Comparison of ENCODE assay signal across 31 cellular contexts in the genomic region with DNA sequence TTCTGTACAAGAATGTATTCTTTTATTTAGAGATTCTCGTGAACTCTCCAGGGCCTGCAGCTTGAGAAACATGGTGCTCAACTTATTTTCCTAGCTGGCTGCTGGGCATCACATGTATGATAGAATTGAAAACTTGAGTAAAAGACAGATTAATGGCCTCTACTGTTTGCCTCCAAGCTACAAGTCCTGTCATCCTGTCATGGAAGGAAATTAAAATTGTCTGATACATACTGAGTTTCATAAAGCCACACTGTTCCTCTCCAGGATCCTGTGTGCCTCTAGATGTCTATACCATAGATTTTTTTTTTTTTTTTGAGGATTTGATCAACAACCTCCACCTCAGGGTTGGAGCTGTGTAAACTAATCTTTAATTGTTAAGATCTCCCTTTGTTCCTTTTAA.
"Had no signal": no experiment of that assay in that cellular context is flagged by ENCODE, and none has a peak within 500 bp of the region (broad histone marks: within the 10 kb centered on the region; RNA-seq: fewer than 3 reads in every experiment).

No MANE protein-coding gene starts in this region.

- H3K36me3 Mint-ChIP-seq: natural killer cell; neural progenitor cell; stimulated activated memory B cell treated with anti-CD40 and anti-IgM and Interleukin-4, amounts not matched to agents 10 μg/mL and 1 μg/mL and 100 μg/mL, for 72 hours; type B pancreatic cell had no signal

- ATAC-seq: naive thymus-derived CD4-positive, alpha-beta T cell; natural killer cell; psoas muscle; right cardiac atrium; right lobe of liver; stimulated activated memory B cell treated with anti-CD40 and anti-IgM and Interleukin-4, amounts not matched to agents 10 μg/mL and 1 μg/mL and 100 μg/mL, for 72 hours; stimulated activated naive CD8-positive, alpha-beta T cell treated with anti-CD3 and anti-CD28 coated beads, Interleukin-15, amount 100 ng/mL, for 72 hours; stimulated activated naive CD8-positive, alpha-beta T cell treated with anti-CD3 and anti-CD28 coated beads, Interleukin-15, Interleukin-2, amounts not matched to agents 100 U/mL and 50 U/mL, for 24 hours; upper lobe of right lung had no signal

- H3K27ac ChIP-seq: neural progenitor cell, ovary, parathyroid adenoma, psoas muscle, right lobe of liver, sigmoid colon, suprapubic skin, testis, tibial artery, transverse colon, upper lobe of right lung, uterus had no signal

- DNase-seq: naive thymus-derived CD4-positive, alpha-beta T cell; natural killer cell; nephron progenitor cell; occipital lobe; ovary; posterior cingulate gyrus; psoas muscle; right cardiac atrium; right lobe of liver; sigmoid colon; small intestine; stimulated activated CD4-positive, alpha-beta T cell treated with anti-CD3 and anti-CD28 coated beads, Interleukin-15, amount 100 ng/mL, for 24 hours; stimulated activated CD4-positive, alpha-beta T cell treated with anti-CD3 and anti-CD28 coated beads, Interleukin-2, amount 100 ng/mL, for 24 hours; stimulated activated CD4-positive, alpha-beta T cell treated with anti-CD3 and anti-CD28 coated beads, Interleukin-2, amount 100 ng/mL, for 48 hours; stimulated activated CD4-positive, alpha-beta T cell treated with anti-CD3 and anti-CD28 coated beads, Interleukin-4, amount 100 ng/mL, for 24 hours; stimulated activated CD8-positive, alpha-beta memory T cell treated with anti-CD3 and anti-CD28 coated beads, Interleukin-4, amount 100 ng/mL, for 48 hours; stimulated activated naive CD4-positive, alpha-beta T cell; stimulated activated naive CD8-positive, alpha-beta T cell treated with anti-CD3 and anti-CD28 coated beads, Interleukin-15, amount 100 ng/mL, for 72 hours; stimulated activated naive CD8-positive, alpha-beta T cell treated with anti-CD3 and anti-CD28 coated beads, Interleukin-15, Interleukin-2, amounts not matched to agents 100 U/mL and 50 U/mL, for 24 hours; substantia nigra; testis; tibial artery; transverse colon; upper lobe of right lung; uterus had no signal

- H3K9ac ChIP-seq: neural progenitor cell, parathyroid adenoma had no signal

- H3K4me3 Mint-ChIP-seq: naive thymus-derived CD4-positive, alpha-beta T cell; natural killer cell; nephron progenitor cell; neural progenitor cell; stimulated activated memory B cell treated with anti-CD40 and anti-IgM and Interleukin-4, amounts not matched to agents 10 μg/mL and 1 μg/mL and 100 μg/mL, for 72 hours; stimulated activated naive CD8-positive, alpha-beta T cell treated with anti-CD3 and anti-CD28 coated beads, Interleukin-15, amount 100 ng/mL, for 72 hours; type B pancreatic cell had no signal

- H3K9me3 Mint-ChIP-seq: nephron progenitor cell; stimulated activated memory B cell treated with anti-CD40 and anti-IgM and Interleukin-4, amounts not matched to agents 10 μg/mL and 1 μg/mL and 100 μg/mL, for 72 hours had no signal

- H3K36me3 ChIP-seq: neural progenitor cell, ovary, right lobe of liver, sigmoid colon, suprapubic skin, tibial artery, transverse colon, upper lobe of right lung, uterus had no signal

- H3K4me3 ChIP-seq: neural progenitor cell, ovary, psoas muscle, right lobe of liver, sigmoid colon, suprapubic skin, testis, tibial artery, transverse colon, upper lobe of right lung, uterus had no signal

- H3K27me3 Mint-ChIP-seq: progenitor cell of endocrine pancreas, type B pancreatic cell had no signal

- H3K4me1 Mint-ChIP-seq: naive thymus-derived CD4-positive, alpha-beta T cell; natural killer cell; nephron progenitor cell; neural progenitor cell; stimulated activated naive CD8-positive, alpha-beta T cell treated with anti-CD3 and anti-CD28 coated beads, Interleukin-15, amount 100 ng/mL, for 72 hours had no signal

- H3K27ac Mint-ChIP-seq: naive thymus-derived CD4-positive, alpha-beta T cell; natural killer cell; nephron progenitor cell; neural progenitor cell; stimulated activated memory B cell treated with anti-CD40 and anti-IgM and Interleukin-4, amounts not matched to agents 10 μg/mL and 1 μg/mL and 100 μg/mL, for 72 hours; type B pancreatic cell had no signal

- H3K9me3 ChIP-seq: ovary, psoas muscle, right lobe of liver, sigmoid colon, suprapubic skin, testis, tibial artery, transverse colon, upper lobe of right lung, uterus had no signal
